ENCODE assay signal across 1 cellular context in the genomic region with DNA sequence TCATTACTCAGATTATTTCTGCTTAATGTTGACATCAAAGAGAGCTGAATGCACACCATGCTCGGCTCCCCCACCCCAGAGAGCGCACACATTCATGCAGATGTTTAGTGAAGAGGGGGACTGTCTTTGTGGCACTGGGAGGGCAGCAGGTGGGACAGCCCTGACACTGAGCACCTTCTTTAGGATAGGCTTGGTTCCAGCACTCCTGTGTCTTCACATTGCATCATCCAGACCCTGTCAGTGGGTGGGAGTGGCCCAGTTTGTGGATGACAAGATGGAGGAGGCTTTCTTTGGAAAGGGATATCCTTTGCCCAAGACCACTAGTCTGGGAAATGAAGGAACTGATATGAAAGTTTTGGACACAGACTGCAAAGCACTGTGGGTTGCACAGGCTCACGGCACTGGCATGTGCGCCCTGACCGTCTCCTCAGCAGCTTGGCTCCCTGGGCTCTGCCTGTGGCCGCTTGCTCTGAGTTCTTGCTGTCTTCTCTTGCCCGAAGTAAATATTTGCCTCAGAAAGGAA.
TF ChIP-seq lines count a peak whose summit lies in the region.

No MANE protein-coding gene starts in this region.

TF ChIP-seq in K562, 482 proteins besides CTCF, POLR2A, EP300 and RAD21 (continued from another document and continues in another):
- TF ChIP-seq, protein P1, sequence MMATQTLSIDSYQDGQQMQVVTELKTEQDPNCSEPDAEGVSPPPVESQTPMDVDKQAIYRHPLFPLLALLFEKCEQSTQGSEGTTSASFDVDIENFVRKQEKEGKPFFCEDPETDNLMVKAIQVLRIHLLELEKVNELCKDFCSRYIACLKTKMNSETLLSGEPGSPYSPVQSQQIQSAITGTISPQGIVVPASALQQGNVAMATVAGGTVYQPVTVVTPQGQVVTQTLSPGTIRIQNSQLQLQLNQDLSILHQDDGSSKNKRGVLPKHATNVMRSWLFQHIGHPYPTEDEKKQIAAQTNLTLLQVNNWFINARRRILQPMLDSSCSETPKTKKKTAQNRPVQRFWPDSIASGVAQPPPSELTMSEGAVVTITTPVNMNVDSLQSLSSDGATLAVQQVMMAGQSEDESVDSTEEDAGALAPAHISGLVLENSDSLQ (IDR thresholded peaks at IDR 0.05) = peak; percentile 22; the same call in 1 of the 2 replicates
- TF ChIP-seq NRF1 (conservative IDR thresholded peaks at IDR 0.05 in 1 of 2, IDR thresholded peaks at IDR 0.05 in 1 of 2) (no peak), HNRNPK (IDR thresholded peaks at IDR 0.05; ENCODE audit: low read depth, low read length, poor library complexity, severe bottlenecking) (no peak), ZNF134 (CRISPR knock-in tag; conservative IDR thresholded peaks at IDR 0.05) (no peak), RFX7 (CRISPR knock-in tag; IDR thresholded peaks at IDR 0.05) (no peak), ADNP (tag; IDR thresholded peaks at IDR 0.05) (no peak), MECOM (CRISPR knock-in tag; IDR thresholded peaks at IDR 0.05) (peak; percentile 69), PRPF4 (IDR thresholded peaks at IDR 0.05; ENCODE audit: insufficient read depth, low read depth, low read length, poor library complexity, severe bottlenecking) (no peak), ARID2 (IDR thresholded peaks at IDR 0.05) (no peak), TCFL5 (CRISPR knock-in tag; conservative IDR thresholded peaks at IDR 0.05) (no peak), ZBED1 (IDR thresholded peaks at IDR 0.05) (no peak), NBN (IDR thresholded peaks at IDR 0.05; ENCODE audit: low read depth) (no peak), FOXJ3 (CRISPR knock-in tag; IDR thresholded peaks at IDR 0.05) (no peak), EGR1 (conservative IDR thresholded peaks at IDR 0.05) (no peak), NR1H2 (CRISPR knock-in tag; IDR thresholded peaks at IDR 0.05) (no peak), ZNF766 (CRISPR knock-in tag; conservative IDR thresholded peaks at IDR 0.05) (peak; percentile 26; the same call in 1 of the 2 replicates)
- TF ChIP-seq, protein P2, sequence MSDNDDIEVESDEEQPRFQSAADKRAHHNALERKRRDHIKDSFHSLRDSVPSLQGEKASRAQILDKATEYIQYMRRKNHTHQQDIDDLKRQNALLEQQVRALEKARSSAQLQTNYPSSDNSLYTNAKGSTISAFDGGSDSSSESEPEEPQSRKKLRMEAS (CRISPR knock-in tag; IDR thresholded peaks at IDR 0.05) = no peak
- TF ChIP-seq, protein P3, sequence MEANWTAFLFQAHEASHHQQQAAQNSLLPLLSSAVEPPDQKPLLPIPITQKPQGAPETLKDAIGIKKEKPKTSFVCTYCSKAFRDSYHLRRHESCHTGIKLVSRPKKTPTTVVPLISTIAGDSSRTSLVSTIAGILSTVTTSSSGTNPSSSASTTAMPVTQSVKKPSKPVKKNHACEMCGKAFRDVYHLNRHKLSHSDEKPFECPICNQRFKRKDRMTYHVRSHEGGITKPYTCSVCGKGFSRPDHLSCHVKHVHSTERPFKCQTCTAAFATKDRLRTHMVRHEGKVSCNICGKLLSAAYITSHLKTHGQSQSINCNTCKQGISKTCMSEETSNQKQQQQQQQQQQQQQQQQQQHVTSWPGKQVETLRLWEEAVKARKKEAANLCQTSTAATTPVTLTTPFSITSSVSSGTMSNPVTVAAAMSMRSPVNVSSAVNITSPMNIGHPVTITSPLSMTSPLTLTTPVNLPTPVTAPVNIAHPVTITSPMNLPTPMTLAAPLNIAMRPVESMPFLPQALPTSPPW (CRISPR knock-in tag; IDR thresholded peaks at IDR 0.05) = no peak
- TF ChIP-seq, protein P4, sequence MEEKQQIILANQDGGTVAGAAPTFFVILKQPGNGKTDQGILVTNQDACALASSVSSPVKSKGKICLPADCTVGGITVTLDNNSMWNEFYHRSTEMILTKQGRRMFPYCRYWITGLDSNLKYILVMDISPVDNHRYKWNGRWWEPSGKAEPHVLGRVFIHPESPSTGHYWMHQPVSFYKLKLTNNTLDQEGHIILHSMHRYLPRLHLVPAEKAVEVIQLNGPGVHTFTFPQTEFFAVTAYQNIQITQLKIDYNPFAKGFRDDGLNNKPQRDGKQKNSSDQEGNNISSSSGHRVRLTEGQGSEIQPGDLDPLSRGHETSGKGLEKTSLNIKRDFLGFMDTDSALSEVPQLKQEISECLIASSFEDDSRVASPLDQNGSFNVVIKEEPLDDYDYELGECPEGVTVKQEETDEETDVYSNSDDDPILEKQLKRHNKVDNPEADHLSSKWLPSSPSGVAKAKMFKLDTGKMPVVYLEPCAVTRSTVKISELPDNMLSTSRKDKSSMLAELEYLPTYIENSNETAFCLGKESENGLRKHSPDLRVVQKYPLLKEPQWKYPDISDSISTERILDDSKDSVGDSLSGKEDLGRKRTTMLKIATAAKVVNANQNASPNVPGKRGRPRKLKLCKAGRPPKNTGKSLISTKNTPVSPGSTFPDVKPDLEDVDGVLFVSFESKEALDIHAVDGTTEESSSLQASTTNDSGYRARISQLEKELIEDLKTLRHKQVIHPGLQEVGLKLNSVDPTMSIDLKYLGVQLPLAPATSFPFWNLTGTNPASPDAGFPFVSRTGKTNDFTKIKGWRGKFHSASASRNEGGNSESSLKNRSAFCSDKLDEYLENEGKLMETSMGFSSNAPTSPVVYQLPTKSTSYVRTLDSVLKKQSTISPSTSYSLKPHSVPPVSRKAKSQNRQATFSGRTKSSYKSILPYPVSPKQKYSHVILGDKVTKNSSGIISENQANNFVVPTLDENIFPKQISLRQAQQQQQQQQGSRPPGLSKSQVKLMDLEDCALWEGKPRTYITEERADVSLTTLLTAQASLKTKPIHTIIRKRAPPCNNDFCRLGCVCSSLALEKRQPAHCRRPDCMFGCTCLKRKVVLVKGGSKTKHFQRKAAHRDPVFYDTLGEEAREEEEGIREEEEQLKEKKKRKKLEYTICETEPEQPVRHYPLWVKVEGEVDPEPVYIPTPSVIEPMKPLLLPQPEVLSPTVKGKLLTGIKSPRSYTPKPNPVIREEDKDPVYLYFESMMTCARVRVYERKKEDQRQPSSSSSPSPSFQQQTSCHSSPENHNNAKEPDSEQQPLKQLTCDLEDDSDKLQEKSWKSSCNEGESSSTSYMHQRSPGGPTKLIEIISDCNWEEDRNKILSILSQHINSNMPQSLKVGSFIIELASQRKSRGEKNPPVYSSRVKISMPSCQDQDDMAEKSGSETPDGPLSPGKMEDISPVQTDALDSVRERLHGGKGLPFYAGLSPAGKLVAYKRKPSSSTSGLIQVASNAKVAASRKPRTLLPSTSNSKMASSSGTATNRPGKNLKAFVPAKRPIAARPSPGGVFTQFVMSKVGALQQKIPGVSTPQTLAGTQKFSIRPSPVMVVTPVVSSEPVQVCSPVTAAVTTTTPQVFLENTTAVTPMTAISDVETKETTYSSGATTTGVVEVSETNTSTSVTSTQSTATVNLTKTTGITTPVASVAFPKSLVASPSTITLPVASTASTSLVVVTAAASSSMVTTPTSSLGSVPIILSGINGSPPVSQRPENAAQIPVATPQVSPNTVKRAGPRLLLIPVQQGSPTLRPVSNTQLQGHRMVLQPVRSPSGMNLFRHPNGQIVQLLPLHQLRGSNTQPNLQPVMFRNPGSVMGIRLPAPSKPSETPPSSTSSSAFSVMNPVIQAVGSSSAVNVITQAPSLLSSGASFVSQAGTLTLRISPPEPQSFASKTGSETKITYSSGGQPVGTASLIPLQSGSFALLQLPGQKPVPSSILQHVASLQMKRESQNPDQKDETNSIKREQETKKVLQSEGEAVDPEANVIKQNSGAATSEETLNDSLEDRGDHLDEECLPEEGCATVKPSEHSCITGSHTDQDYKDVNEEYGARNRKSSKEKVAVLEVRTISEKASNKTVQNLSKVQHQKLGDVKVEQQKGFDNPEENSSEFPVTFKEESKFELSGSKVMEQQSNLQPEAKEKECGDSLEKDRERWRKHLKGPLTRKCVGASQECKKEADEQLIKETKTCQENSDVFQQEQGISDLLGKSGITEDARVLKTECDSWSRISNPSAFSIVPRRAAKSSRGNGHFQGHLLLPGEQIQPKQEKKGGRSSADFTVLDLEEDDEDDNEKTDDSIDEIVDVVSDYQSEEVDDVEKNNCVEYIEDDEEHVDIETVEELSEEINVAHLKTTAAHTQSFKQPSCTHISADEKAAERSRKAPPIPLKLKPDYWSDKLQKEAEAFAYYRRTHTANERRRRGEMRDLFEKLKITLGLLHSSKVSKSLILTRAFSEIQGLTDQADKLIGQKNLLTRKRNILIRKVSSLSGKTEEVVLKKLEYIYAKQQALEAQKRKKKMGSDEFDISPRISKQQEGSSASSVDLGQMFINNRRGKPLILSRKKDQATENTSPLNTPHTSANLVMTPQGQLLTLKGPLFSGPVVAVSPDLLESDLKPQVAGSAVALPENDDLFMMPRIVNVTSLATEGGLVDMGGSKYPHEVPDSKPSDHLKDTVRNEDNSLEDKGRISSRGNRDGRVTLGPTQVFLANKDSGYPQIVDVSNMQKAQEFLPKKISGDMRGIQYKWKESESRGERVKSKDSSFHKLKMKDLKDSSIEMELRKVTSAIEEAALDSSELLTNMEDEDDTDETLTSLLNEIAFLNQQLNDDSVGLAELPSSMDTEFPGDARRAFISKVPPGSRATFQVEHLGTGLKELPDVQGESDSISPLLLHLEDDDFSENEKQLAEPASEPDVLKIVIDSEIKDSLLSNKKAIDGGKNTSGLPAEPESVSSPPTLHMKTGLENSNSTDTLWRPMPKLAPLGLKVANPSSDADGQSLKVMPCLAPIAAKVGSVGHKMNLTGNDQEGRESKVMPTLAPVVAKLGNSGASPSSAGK (IDR thresholded peaks at IDR 0.05) = no peak; the same call in 1 of the 2 replicates
- TF ChIP-seq, protein P5, sequence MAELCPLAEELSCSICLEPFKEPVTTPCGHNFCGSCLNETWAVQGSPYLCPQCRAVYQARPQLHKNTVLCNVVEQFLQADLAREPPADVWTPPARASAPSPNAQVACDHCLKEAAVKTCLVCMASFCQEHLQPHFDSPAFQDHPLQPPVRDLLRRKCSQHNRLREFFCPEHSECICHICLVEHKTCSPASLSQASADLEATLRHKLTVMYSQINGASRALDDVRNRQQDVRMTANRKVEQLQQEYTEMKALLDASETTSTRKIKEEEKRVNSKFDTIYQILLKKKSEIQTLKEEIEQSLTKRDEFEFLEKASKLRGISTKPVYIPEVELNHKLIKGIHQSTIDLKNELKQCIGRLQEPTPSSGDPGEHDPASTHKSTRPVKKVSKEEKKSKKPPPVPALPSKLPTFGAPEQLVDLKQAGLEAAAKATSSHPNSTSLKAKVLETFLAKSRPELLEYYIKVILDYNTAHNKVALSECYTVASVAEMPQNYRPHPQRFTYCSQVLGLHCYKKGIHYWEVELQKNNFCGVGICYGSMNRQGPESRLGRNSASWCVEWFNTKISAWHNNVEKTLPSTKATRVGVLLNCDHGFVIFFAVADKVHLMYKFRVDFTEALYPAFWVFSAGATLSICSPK (IDR thresholded peaks at IDR 0.05; ENCODE audit: borderline replicate concordance) = no peak
- TF ChIP-seq, protein P6, sequence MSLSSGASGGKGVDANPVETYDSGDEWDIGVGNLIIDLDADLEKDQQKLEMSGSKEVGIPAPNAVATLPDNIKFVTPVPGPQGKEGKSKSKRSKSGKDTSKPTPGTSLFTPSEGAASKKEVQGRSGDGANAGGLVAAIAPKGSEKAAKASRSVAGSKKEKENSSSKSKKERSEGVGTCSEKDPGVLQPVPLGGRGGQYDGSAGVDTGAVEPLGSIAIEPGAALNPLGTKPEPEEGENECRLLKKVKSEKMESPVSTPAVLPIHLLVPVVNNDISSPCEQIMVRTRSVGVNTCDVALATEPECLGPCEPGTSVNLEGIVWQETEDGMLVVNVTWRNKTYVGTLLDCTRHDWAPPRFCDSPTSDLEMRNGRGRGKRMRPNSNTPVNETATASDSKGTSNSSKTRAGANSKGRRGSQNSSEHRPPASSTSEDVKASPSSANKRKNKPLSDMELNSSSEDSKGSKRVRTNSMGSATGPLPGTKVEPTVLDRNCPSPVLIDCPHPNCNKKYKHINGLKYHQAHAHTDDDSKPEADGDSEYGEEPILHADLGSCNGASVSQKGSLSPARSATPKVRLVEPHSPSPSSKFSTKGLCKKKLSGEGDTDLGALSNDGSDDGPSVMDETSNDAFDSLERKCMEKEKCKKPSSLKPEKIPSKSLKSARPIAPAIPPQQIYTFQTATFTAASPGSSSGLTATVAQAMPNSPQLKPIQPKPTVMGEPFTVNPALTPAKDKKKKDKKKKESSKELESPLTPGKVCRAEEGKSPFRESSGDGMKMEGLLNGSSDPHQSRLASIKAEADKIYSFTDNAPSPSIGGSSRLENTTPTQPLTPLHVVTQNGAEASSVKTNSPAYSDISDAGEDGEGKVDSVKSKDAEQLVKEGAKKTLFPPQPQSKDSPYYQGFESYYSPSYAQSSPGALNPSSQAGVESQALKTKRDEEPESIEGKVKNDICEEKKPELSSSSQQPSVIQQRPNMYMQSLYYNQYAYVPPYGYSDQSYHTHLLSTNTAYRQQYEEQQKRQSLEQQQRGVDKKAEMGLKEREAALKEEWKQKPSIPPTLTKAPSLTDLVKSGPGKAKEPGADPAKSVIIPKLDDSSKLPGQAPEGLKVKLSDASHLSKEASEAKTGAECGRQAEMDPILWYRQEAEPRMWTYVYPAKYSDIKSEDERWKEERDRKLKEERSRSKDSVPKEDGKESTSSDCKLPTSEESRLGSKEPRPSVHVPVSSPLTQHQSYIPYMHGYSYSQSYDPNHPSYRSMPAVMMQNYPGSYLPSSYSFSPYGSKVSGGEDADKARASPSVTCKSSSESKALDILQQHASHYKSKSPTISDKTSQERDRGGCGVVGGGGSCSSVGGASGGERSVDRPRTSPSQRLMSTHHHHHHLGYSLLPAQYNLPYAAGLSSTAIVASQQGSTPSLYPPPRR (CRISPR knock-in tag; IDR thresholded peaks at IDR 0.05; ENCODE audit: borderline replicate concordance) = no peak
- TF ChIP-seq, protein P7, sequence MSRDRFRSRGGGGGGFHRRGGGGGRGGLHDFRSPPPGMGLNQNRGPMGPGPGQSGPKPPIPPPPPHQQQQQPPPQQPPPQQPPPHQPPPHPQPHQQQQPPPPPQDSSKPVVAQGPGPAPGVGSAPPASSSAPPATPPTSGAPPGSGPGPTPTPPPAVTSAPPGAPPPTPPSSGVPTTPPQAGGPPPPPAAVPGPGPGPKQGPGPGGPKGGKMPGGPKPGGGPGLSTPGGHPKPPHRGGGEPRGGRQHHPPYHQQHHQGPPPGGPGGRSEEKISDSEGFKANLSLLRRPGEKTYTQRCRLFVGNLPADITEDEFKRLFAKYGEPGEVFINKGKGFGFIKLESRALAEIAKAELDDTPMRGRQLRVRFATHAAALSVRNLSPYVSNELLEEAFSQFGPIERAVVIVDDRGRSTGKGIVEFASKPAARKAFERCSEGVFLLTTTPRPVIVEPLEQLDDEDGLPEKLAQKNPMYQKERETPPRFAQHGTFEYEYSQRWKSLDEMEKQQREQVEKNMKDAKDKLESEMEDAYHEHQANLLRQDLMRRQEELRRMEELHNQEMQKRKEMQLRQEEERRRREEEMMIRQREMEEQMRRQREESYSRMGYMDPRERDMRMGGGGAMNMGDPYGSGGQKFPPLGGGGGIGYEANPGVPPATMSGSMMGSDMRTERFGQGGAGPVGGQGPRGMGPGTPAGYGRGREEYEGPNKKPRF (IDR thresholded peaks at IDR 0.05; ENCODE audit: low read depth, low read length) = no peak
